Comparison of ENCODE assay signal across 8 cellular contexts in the genomic region with DNA sequence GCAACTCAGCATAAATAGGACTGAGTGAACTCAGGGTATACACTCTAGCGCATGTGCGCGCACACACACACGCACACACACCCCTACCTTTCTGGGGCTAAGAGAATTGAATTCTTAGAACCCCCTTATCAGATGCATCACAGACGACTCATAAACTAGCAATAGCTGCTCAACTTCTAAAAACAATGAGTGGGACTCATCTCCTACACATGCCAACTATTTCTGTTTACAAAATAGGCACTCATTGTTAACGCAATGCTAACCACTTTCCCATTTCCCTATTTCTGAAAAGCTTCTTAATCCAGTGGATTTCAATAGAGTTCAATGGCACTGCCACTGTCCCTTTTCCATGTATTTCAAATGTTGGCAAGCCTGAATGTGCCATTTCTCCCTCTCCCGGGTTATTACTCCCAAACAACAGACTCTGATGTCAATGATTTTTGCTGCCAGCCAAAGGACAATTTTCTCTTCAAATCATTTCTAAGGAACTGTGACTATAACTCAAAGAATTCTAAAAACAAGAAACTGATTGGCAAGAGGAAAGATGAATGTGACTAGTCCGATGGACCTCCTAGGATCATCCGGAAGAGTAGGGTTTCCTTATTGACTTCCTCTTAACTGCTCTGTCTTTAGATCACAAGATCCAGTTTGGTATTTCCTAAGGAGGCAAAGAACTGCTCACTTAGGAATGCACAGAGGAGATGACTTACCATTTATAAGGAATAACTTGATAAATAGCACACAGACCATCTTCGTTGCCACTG. TPM values are rescaled to one million over a fixed set of nuclear protein-coding genes. Genes with fewer than 3 reads are reported as not detected.
A peak's percentile ranks its signal among the peaks of the same experiment; 100 is the strongest.
DNase-seq lines count a peak whose midpoint lies in the region; ATAC-seq, FAIRE-seq and TF ChIP-seq lines count a peak whose summit lies in the region.

No MANE protein-coding gene starts in this region.

- H3K4me1 ChIP-seq in GM12878 (ENCODE audit: control insufficient read depth, insufficient read depth, low read length) (peaks cover 59% of the 10 kb centered on the region), muscle layer of colon (ENCODE audit: insufficient read depth, low read length) (peaks cover 49% of the 10 kb centered on the region), suprapubic skin (peaks cover 62% of the 10 kb centered on the region), right atrium auricular region (peaks cover 0 to 25% of the 10 kb centered on the region in 2 donors)

- TF ChIP-seq EP300 in GM12878 (IDR thresholded peaks at IDR 0.05; ENCODE audit: borderline replicate concordance in 1 of 2, control insufficient read depth in 1 of 2, low read depth in 2 of 2, low read length in 2 of 2) (no peak), suprapubic skin (IDR thresholded peaks at IDR 0.05) (no peak)

- H3K4me2 ChIP-seq in GM12878 (ENCODE audit: control insufficient read depth, insufficient read depth): 0 out of 2 replicates have a peak overlapping the region, but pooled peaks have one; percentile 67

- no TSS peak for BruUV-seq in GM12878 (replicated peaks; lab: Mats Ljungman, UMichigan)

- TF ChIP-seq CTCF in GM12878 (IDR thresholded peaks at IDR 0.05 in 2 of 3, conservative IDR thresholded peaks at IDR 0.05 in 1 of 3; ENCODE audit: control insufficient read depth in 2 of 3, extremely low read depth in 1 of 3, insufficient read depth in 1 of 3, low read depth in 3 of 3, low read length in 3 of 3) (no peak), suprapubic skin (IDR thresholded peaks at IDR 0.05) (no peak), right atrium auricular region (IDR thresholded peaks at IDR 0.05) (no peak)

- no peak overlapping the region for H3K9ac ChIP-seq in GM12878 (ENCODE audit: control insufficient read depth, insufficient read depth, low read length)
- no peak overlapping the region for H3K9ac ChIP-seq in muscle layer of colon (ENCODE audit: low read length)

- H3K27ac ChIP-seq in GM12878 (ENCODE audit: control insufficient read depth, insufficient read depth) (peak overlapping the region; percentile 87), muscle layer of colon (ENCODE audit: low read depth, low read length) (peak overlapping the region; percentile 7), suprapubic skin (peak overlapping the region; percentile 28), right atrium auricular region (no peak overlapping the region)

- RAD21 ChIA-PET in GM12878 (lab: Charles Lee; ENCODE audit: unreplicated experiment): interaction anchor here (1.0 to 7.4 kb wide), 6 partner anchors 12 to 49 kb away, joined by 3 to 72 read pairs (median 46); a partner anchor contains a TSS

- no peaks in the 10 kb centered on the region for H4K20me1 ChIP-seq in GM12878 (ENCODE audit: control insufficient read depth, insufficient read depth)

- DNase-seq in H4 (ENCODE audit: low spot score) (peak; percentile 10), T-helper 22 cell (ENCODE audit: low read depth) (peak; percentile 66), GM12878 (ENCODE audit: low read depth, low spot score) (no peak), suprapubic skin (ENCODE audit: low spot score in 2 of 2) (no peak), NCI-H2171 (lab: John Stamatoyannopoulos, UW) (no peak), right atrium auricular region (ENCODE audit: low spot score) (no peak)

- WGBS in GM12878 (ENCODE audit: insufficient coverage, insufficient replicate concordance, low lambda C conversion rate, missing lambda C conversion rate): 82% methylated on average over 10 of the region's 10 CpGs
- 42% methylated on average over 10 of the region's 10 CpGs for WGBS in suprapubic skin

- no peak for FAIRE-seq in GM12878 (lab: Jason Lieb, UNC)

- POLR2A ChIA-PET in GM12878 (lab: Charles Lee): interaction anchor here (0.6 to 6.2 kb wide), 4 partner anchors 12 to 101 kb away, joined by 3 to 95 read pairs (median 46); a partner anchor contains a TSS

- H3K4me3 ChIP-seq in GM12878: peak overlapping the region; percentile 9
- H3K4me3 ChIP-seq in muscle layer of colon (ENCODE audit: low read depth in 1 of 2, low read length in 2 of 2): no peak overlapping the region
- H3K4me3 ChIP-seq in suprapubic skin: no peak overlapping the region
- H3K4me3 ChIP-seq in right atrium auricular region: no peak overlapping the region

- H3K9me3 ChIP-seq in GM12878 (replicated peaks; ENCODE audit: control insufficient read depth, insufficient read depth, low read length) (no peaks in the 10 kb centered on the region), muscle layer of colon (ENCODE audit: low read length) (no peaks in the 10 kb centered on the region), suprapubic skin (no peaks in the 10 kb centered on the region), right atrium auricular region (no peaks in the 10 kb centered on the region)

- intact Hi-C loops in GM12878 (cut with micrococcal nuclease; ENCODE audit: unreplicated experiment): loop anchor here (5.0 kb wide), 1 partner anchor 228 kb away; a partner anchor contains a TSS

- peaks cover 10 to 26% of the 10 kb centered on the region in 2 experiments for H3K36me3 ChIP-seq in GM12878 (ENCODE audit: control insufficient read depth in 2 of 2, insufficient read depth in 2 of 2, low read length in 1 of 2)
- H3K36me3 ChIP-seq in muscle layer of colon (ENCODE audit: insufficient read depth, low read length): peaks cover 5% of the 10 kb centered on the region
- no peaks in the 10 kb centered on the region for H3K36me3 ChIP-seq in suprapubic skin
- H3K36me3 ChIP-seq in right atrium auricular region: no peaks in the 10 kb centered on the region

- no peak for TF ChIP-seq RAD21 in GM12878 (IDR thresholded peaks at IDR 0.05; ENCODE audit: insufficient read depth, low read depth, low read length)

- in situ Hi-C loops in GM12878 (cut with MboI): loop anchor here (10.0 kb wide), 1 partner anchor 235 kb away; no protein-coding TSS in a partner anchor

- ATAC-seq in GM12878 (no peak), HG03196 (IDR thresholded peaks at IDR 0.05; ENCODE audit: unreplicated experiment) (no peak)

- H2AFZ ChIP-seq in GM12878 (ENCODE audit: control insufficient read depth, low read depth, low read length): no peak overlapping the region

- TF ChIP-seq POLR2A in GM12878 (IDR thresholded peaks at IDR 0.05; ENCODE audit: low read depth, low read length) (no peak), suprapubic skin (IDR thresholded peaks at IDR 0.05) (no peak)

- CTCF ChIA-PET in GM12878 (lab: Yijun Ruan, JAX): interaction anchor here (0.6 to 1.2 kb wide), 3 partner anchors 81 to 277 kb away, joined by 3 read pairs; no protein-coding TSS in a partner anchor

- H3K27me3 ChIP-seq in GM12878 (replicated peaks in 1 of 2; ENCODE audit: control insufficient read depth in 2 of 2, insufficient read depth in 2 of 2, low read length in 1 of 2) (no peaks in the 10 kb centered on the region), muscle layer of colon (ENCODE audit: control insufficient read depth in 1 of 2, insufficient read depth in 2 of 2, low read length in 2 of 2) (no peaks in the 10 kb centered on the region), suprapubic skin (no peaks in the 10 kb centered on the region), right atrium auricular region (no peaks in the 10 kb centered on the region)

- H3K79me2 ChIP-seq in GM12878 (ENCODE audit: control insufficient read depth, insufficient read depth, low read length): peaks cover 70% of the 10 kb centered on the region

- SMC1A ChIA-PET in GM12878 (lab: Charles Lee; ENCODE audit: uncharacterized antibody, unreplicated experiment): interaction anchor here (0.8 to 8.9 kb wide), 6 partner anchors 14 to 83 kb away, joined by 3 to 117 read pairs (median 62); a partner anchor contains a TSS

TF ChIP-seq in GM12878, 131 proteins besides CTCF, POLR2A, EP300 and RAD21 (continues in another document):
- TF ChIP-seq, protein P1, sequence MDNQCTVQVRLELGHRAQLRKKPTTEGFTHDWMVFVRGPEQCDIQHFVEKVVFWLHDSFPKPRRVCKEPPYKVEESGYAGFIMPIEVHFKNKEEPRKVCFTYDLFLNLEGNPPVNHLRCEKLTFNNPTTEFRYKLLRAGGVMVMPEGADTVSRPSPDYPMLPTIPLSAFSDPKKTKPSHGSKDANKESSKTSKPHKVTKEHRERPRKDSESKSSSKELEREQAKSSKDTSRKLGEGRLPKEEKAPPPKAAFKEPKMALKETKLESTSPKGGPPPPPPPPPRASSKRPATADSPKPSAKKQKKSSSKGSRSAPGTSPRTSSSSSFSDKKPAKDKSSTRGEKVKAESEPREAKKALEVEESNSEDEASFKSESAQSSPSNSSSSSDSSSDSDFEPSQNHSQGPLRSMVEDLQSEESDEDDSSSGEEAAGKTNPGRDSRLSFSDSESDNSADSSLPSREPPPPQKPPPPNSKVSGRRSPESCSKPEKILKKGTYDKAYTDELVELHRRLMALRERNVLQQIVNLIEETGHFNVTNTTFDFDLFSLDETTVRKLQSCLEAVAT (IDR thresholded peaks at IDR 0.05): peak; percentile 46; the same call in 1 of the 2 replicates
- TF ChIP-seq BMI1 (IDR thresholded peaks at IDR 0.05; ENCODE audit: borderline replicate concordance) (no peak), ZBED1 (IDR thresholded peaks at IDR 0.05; ENCODE audit: borderline replicate concordance) (0 out of 2 replicates have a peak, but pooled peaks have one; percentile 12)

RNA-seq across cellular contexts. Expression of a gene that starts 48.8 kb away (rescaled TPM):
- 75.5 and 111 TPM in 2 replicates for total RNA-seq in H4 (2014; rRNA removed; shearing (Covaris generic))
- total RNA-seq in GM12878 (2013; cell fraction: nucleolus; rRNA removed): 764 and 791 TPM in 2 replicates
- total RNA-seq in GM12878 (2014; rRNA removed): 144 and 159 TPM in 2 replicates
- total RNA-seq in GM12878 (2014; rRNA removed; fragmentation: Illumina TruSeq; extraction: Trizol): 150 and 152 TPM in 2 replicates
- total RNA-seq in GM12878 (2021): 148 and 152 TPM in 2 replicates
- 37.5 TPM for polyA plus RNA-seq in GM12878 (2011; ENCODE audit: low read depth)
- 191 and 248 TPM in 2 replicates for polyA plus RNA-seq in GM12878 (2011; rRNA removed)
- polyA plus RNA-seq in GM12878 (2011; cell fraction: cytosol; rRNA removed): 74.6 and 85.1 TPM in 2 replicates
- polyA plus RNA-seq in GM12878 (2011; cell fraction: nucleus; rRNA removed): 156 and 168 TPM in 2 replicates
- 57.2 and 59.9 TPM in 2 replicates for polyA plus RNA-seq in GM12878 (2012)
- 140 and 164 TPM in 2 replicates for polyA plus RNA-seq in GM12878 (2014; fragmentation: Illumina TruSeq; extraction: Trizol)
- polyA plus RNA-seq in GM12878 (2014; fragmentation: Nextera tagmentation; extraction: Ambion mirVana): 10 to 100 TPM; 38.1 to 64.0 TPM
- polyA plus RNA-seq in GM12878 (2014; rRNA removed): 74.3 and 82.1 TPM in 2 replicates
- 100 to 1,000 TPM; 143 to 151 TPM for polyA plus RNA-seq in GM12878 (2016; fragmentation: Nextera tagmentation; extraction: Ambion mirVana)
- 281 and 408 TPM in 2 replicates for polyA minus RNA-seq in GM12878 (2011; rRNA and poly(A)+ RNA removed)
- polyA minus RNA-seq in GM12878 (2011; cell fraction: cytosol; rRNA and poly(A)+ RNA removed): 103 and 111 TPM in 2 replicates
- 212 and 317 TPM in 2 replicates for polyA minus RNA-seq in GM12878 (2011; cell fraction: nucleus; rRNA and poly(A)+ RNA removed)
- total RNA-seq in suprapubic skin: 100 to 1,000 TPM in 3 of 4 donors, 10 to 100 TPM in 1; 96.2 to 110 (median 102) TPM
- 100 to 1,000 TPM in 1 of 2 donors, 10 to 100 TPM in 1; 79.6 to 116 TPM for total RNA-seq in right atrium auricular region

Comparison
In these comparisons a context has a peak if more than half of its experiments do, and no peak if none do; other contexts are left out.
1. DNase-seq: peak in H4 (single experiment) and T-helper 22 cell (single experiment); none in GM12878 (single experiment), suprapubic skin (0 of 2), NCI-H2171 (single experiment) and right atrium auricular region (single experiment).
2. H3K27ac ChIP-seq: peak in GM12878 (single experiment), muscle layer of colon (single experiment) and suprapubic skin (single experiment); none in right atrium auricular region (0 of 2).